Comparison of ENCODE assay signal across 8 cellular contexts in genomic region chr15:69468241-69469121, GRCh38. TPM values are rescaled to one million over a fixed set of nuclear protein-coding genes. Genes with fewer than 3 reads are reported as not detected.
DNase-seq lines count a peak whose midpoint lies in the region; ATAC-seq and TF ChIP-seq lines count a peak whose summit lies in the region.

No MANE protein-coding gene starts in this region.

- H3K36me3 ChIP-seq in colonic mucosa (no peaks in the 10 kb centered on the region), psoas muscle (ENCODE audit: insufficient read depth in 1 of 2, low read depth in 1 of 2) (no peaks in the 10 kb centered on the region)

- H3K27me3 ChIP-seq in colonic mucosa (no peaks in the 10 kb centered on the region), psoas muscle (ENCODE audit: insufficient read depth in 3 of 3, low read length in 2 of 3) (no peaks in the 10 kb centered on the region)

- WGBS in psoas muscle, 3 donors = 69 to 75% (median 75%) methylated on average over 19 of the region's 19 CpGs

- H3K27ac Mint-ChIP-seq in activated CD4-positive, alpha-beta T cell treated with anti-CD3 and anti-CD28 coated beads, Interleukin-2, amount 10 ng/mL, durations not matched to agents 24 days and 14 days = peak overlapping the region; percentile 79

- peak overlapping the region; percentile 51 for H3K4me3 Mint-ChIP-seq in activated CD4-positive, alpha-beta T cell treated with anti-CD3 and anti-CD28 coated beads, Interleukin-2, amount 10 ng/mL, durations not matched to agents 24 days and 14 days

- DNase-seq in GM10248 (ENCODE audit: extremely low spot score) (peak; percentile 30), NCI-H2107 (lab: John Stamatoyannopoulos, UW) (peak; percentile 63), colonic mucosa (peak; percentile 51), psoas muscle (no peak), 8988T (no peak)
- peak; percentile 93 for DNase-seq in activated CD4-positive, alpha-beta T cell treated with anti-CD3 and anti-CD28 coated beads, Interleukin-2, amount 10 ng/mL, durations not matched to agents 24 days and 14 days

- peak in 3 of 4 donors; percentile 62 to 80 (median 76) for ATAC-seq in psoas muscle
- ATAC-seq in HG03378 (IDR thresholded peaks at IDR 0.05; ENCODE audit: unreplicated experiment) = no peak
- no peak for ATAC-seq in GM18907 (IDR thresholded peaks at IDR 0.05; ENCODE audit: unreplicated experiment)

- H3K9me3 ChIP-seq in colonic mucosa = no peaks in the 10 kb centered on the region
- H3K9me3 ChIP-seq in psoas muscle = no peaks in the 10 kb centered on the region

- intact Hi-C loops in activated CD4-positive, alpha-beta T cell treated with anti-CD3 and anti-CD28 coated beads, Interleukin-2, amount 10 ng/mL, durations not matched to agents 24 days and 14 days (cut with micrococcal nuclease) = loop anchor here (1.0 to 5.0 kb wide), 5 partner anchors 16 to 630 kb away; partner anchors contain the start of gene RPLP1
- intact Hi-C loops in colonic mucosa (cut with DNase I) (no loop called here), psoas muscle (cut with DNase I) (no loop called here)

- peaks cover 17% of the 10 kb centered on the region for H3K27me3 Mint-ChIP-seq in activated CD4-positive, alpha-beta T cell treated with anti-CD3 and anti-CD28 coated beads, Interleukin-2, amount 10 ng/mL, durations not matched to agents 24 days and 14 days

- H3K4me1 ChIP-seq in colonic mucosa = peaks cover 6% of the 10 kb centered on the region
- H3K4me1 ChIP-seq in psoas muscle = peaks cover 2% of the 10 kb centered on the region

- no peak overlapping the region for H3K27ac ChIP-seq in colonic mucosa
- no peak overlapping the region for H3K27ac ChIP-seq in psoas muscle

- POLR2A ChIA-PET in GM10248 (lab: Yijun Ruan, JAX) = interaction anchor here (1.1 kb wide), 1 partner anchor 13 kb away, joined by 5 read pairs; no protein-coding TSS in a partner anchor

- CTCF ChIA-PET in GM10248 (lab: Yijun Ruan, JAX) = interaction anchor here (0.7 to 3.6 kb wide), 6 partner anchors 7 to 22 kb away, joined by 3 to 24 read pairs (median 8); no protein-coding TSS in a partner anchor

- H3K9me3 Mint-ChIP-seq in activated CD4-positive, alpha-beta T cell treated with anti-CD3 and anti-CD28 coated beads, Interleukin-2, amount 10 ng/mL, durations not matched to agents 24 days and 14 days = no peaks in the 10 kb centered on the region

- peaks cover 24% of the 10 kb centered on the region for H3K4me1 Mint-ChIP-seq in activated CD4-positive, alpha-beta T cell treated with anti-CD3 and anti-CD28 coated beads, Interleukin-2, amount 10 ng/mL, durations not matched to agents 24 days and 14 days

- no peaks in the 10 kb centered on the region for H3K36me3 Mint-ChIP-seq in activated CD4-positive, alpha-beta T cell treated with anti-CD3 and anti-CD28 coated beads, Interleukin-2, amount 10 ng/mL, durations not matched to agents 24 days and 14 days (ENCODE audit: low read depth)

- H3K9ac ChIP-seq in colonic mucosa (ENCODE audit: low read depth in 2 of 2, low read length in 2 of 2) = no peak overlapping the region

- TF ChIP-seq CTCF in GM10248 (IDR thresholded peaks at IDR 0.05; ENCODE audit: control extremely low read depth, extremely low read depth, low read depth, missing control alignments) = no peak
- no peak for TF ChIP-seq CTCF in colonic mucosa (IDR thresholded peaks at IDR 0.05)
- no peak for TF ChIP-seq CTCF in psoas muscle (IDR thresholded peaks at IDR 0.05)

- H3K4me3 ChIP-seq in colonic mucosa (no peak overlapping the region), psoas muscle (no peak overlapping the region)

RNA-seq across cellular contexts. Expression of gene RPLP1, which starts 15.9 kb away (rescaled TPM):
- 1,827 and 1,829 TPM in 2 replicates for total RNA-seq in activated CD4-positive, alpha-beta T cell treated with anti-CD3 and anti-CD28 coated beads, Interleukin-2, amount 10 ng/mL, durations not matched to agents 24 days and 14 days
- total RNA-seq in colonic mucosa = 1,000 to 10,000 TPM; 1,531 to 1,739 TPM
- total RNA-seq in psoas muscle = 1,000 to 10,000 TPM; 1,471 to 2,300 (median 1,863) TPM
- 1,000 to 10,000 TPM; 1,956 to 2,538 (median 2,265) TPM for polyA plus RNA-seq in psoas muscle

RNA-seq across cellular contexts. Expression of gene KIF23, which starts 54.3 kb away (rescaled TPM):
- 36.0 and 40.0 TPM in 2 replicates for total RNA-seq in activated CD4-positive, alpha-beta T cell treated with anti-CD3 and anti-CD28 coated beads, Interleukin-2, amount 10 ng/mL, durations not matched to agents 24 days and 14 days
- total RNA-seq in colonic mucosa = 10 to 100 TPM in 1 of 2 donors, 1 to 10 TPM in 1; 9.5 to 38.3 TPM
- under 1 TPM in 3 of 4 donors, not detected in 1; 0.25 to 0.69 (median 0.46) TPM for total RNA-seq in psoas muscle
- polyA plus RNA-seq in psoas muscle = under 1 TPM; 0.04 to 0.56 (median 0.35) TPM

Comparison
In these comparisons a context has a peak if more than half of its experiments do, and no peak if none do; other contexts are left out.
1. DNase-seq: peak in GM10248 (single experiment), NCI-H2107 (single experiment), activated CD4-positive, alpha-beta T cell treated with anti-CD3 and anti-CD28 coated beads, Interleukin-2, amount 10 ng/mL, durations not matched to agents 24 days and 14 days (single experiment) and colonic mucosa (single experiment); none in psoas muscle (0 of 2) and 8988T (single experiment).
2. ATAC-seq: peak in psoas muscle (3 of 4); none in HG03378 (single experiment) and GM18907 (single experiment).
3. RNA of gene KIF23, which starts 54.3 kb away (total RNA-seq): 9.5 to 38.3 TPM in colonic mucosa and 36.0 to 40.0 TPM in activated CD4-positive, alpha-beta T cell treated with anti-CD3 and anti-CD28 coated beads, Interleukin-2, amount 10 ng/mL, durations not matched to agents 24 days and 14 days; 0.25 to 0.69 TPM in psoas muscle; every median in the first group is over 4 times any median in the second.